In the genomic region with DNA sequence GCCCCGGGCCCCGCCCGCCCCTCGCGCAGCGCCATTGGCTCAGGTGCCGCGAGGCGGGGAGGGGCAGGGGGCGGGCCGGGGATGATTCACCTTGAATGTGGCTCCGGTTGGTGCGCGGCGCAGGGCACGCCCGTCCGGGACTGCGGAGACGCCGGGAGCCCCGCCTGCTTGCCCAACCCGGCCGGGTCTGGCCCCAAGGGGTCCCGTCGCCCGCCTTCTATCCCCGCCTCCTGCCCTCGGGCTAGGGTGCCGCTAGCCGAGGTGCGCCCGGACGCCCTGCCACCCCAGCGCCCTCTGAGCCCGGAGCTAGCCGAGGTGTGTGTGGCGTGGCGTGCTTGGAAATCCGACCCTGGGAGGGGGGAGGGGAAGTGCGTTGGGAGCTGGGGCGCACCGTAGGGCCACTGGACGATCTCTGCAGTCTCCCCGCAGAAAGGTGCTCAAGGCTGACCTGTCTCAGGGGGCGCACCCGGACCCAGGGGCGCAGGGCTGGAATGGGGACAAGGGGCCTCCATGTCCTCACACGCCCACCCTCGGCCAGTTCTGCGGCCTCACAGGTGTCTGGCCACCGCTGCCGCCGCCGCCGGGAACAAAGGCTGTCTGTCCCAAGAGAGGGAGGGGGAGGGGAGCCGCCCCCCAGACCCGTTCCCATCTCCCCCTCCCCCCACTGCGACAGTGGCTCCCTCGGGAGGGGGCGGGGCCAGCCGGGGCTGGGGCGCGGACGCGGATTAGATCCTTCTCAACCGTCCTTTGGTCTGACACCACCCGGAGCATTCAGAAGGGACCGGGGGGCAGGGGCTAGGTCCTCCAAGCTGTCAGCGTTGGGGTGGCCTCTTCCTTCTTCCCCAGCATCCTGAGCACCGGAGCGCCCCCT, we compare ENCODE assay signal across 8 cellular contexts.
DNase-seq lines count a peak whose midpoint lies in the region; ATAC-seq and TF ChIP-seq lines count a peak whose summit lies in the region.

No MANE protein-coding gene starts in this region.

- 1 to 3% (median 1%) methylated on average over 25 to 72 of the region's 72 CpGs for WGBS in ovary, 3 donors
- 2% methylated on average over 9 to 15 of the region's 72 CpGs for WGBS in thyroid gland, 2 donors

- H3K27ac Mint-ChIP-seq in activated CD4-positive, alpha-beta memory T cell treated with anti-CD3 and anti-CD28 coated beads, Interleukin-2, amount 10 ng/mL, durations not matched to agents 7 days and 5 days, result no peak overlapping the region

- H3K36me3 ChIP-seq in ovary (no peaks in the 10 kb centered on the region), thyroid gland (no peaks in the 10 kb centered on the region)

- peaks cover 14% of the 10 kb centered on the region for H3K36me3 Mint-ChIP-seq in activated CD4-positive, alpha-beta memory T cell treated with anti-CD3 and anti-CD28 coated beads, Interleukin-2, amount 10 ng/mL, durations not matched to agents 7 days and 5 days (ENCODE audit: low read depth)

- peak overlapping the region; percentile 68 for H3K4me3 ChIP-seq in epithelial cell of esophagus (ENCODE audit: low read length)
- H3K4me3 ChIP-seq in ovary, result peak overlapping the region; percentile 37
- peak overlapping the region; percentile 39 to 62 (median 49) for H3K4me3 ChIP-seq in thyroid gland (replicated peaks in 1 of 3)

- H3K27ac ChIP-seq in ovary, result no peak overlapping the region
- no peak overlapping the region for H3K27ac ChIP-seq in thyroid gland

- TF ChIP-seq EP300 in ovary (IDR thresholded peaks at IDR 0.05), result no peak

- POLR2A ChIA-PET in activated CD4-positive, alpha-beta memory T cell treated with anti-CD3 and anti-CD28 coated beads, Interleukin-2, amount 10 ng/mL, durations not matched to agents 7 days and 5 days (lab: Charles Lee), result interaction anchor here (0.7 to 1.1 kb wide), 3 partner anchors 10 to 171 kb away, joined by 3 read pairs; no protein-coding TSS in a partner anchor

- H3K9me3 ChIP-seq in ovary, result no peaks in the 10 kb centered on the region
- no peaks in the 10 kb centered on the region for H3K9me3 ChIP-seq in thyroid gland

- CTCF ChIA-PET in activated CD4-positive, alpha-beta memory T cell treated with anti-CD3 and anti-CD28 coated beads, Interleukin-2, amount 10 ng/mL, durations not matched to agents 7 days and 5 days (lab: Charles Lee), result interaction anchor here (0.6 to 2.7 kb wide), 5 partner anchors 8 to 413 kb away, joined by 3 to 16 read pairs (median 3); no protein-coding TSS in a partner anchor

- H3K4me1 ChIP-seq in ovary (ENCODE audit: insufficient read depth) (peaks cover 5% of the 10 kb centered on the region), thyroid gland (peaks cover 20 to 42% of the 10 kb centered on the region in 2 donors)

- DNase-seq in D341Med (ENCODE audit: low spot score) (peak; percentile 96), NCI-H460 (ENCODE audit: extremely low read depth, low read depth) (peak; percentile 77), epithelial cell of esophagus (ENCODE audit: low read depth) (peak; percentile 95), ovary (peak in 1 of 5 donors; percentile 44), thyroid gland (peak; percentile 92 to 94)
- peak; percentile 80 for DNase-seq in activated CD4-positive, alpha-beta memory T cell treated with anti-CD3 and anti-CD28 coated beads, Interleukin-2, amount 10 ng/mL, durations not matched to agents 7 days and 5 days

- intact Hi-C loops in ovary (cut with DNase I) (no loop called here), thyroid gland (cut with DNase I) (no loop called here)

- TF ChIP-seq CTCF in epithelial cell of esophagus (IDR thresholded peaks at IDR 0.05; ENCODE audit: insufficient read depth, low read depth, low read length, missing control alignments) (no peak), ovary (IDR thresholded peaks at IDR 0.05) (no peak), thyroid gland (IDR thresholded peaks at IDR 0.05) (no peak)

- H3K27me3 Mint-ChIP-seq in activated CD4-positive, alpha-beta memory T cell treated with anti-CD3 and anti-CD28 coated beads, Interleukin-2, amount 10 ng/mL, durations not matched to agents 7 days and 5 days, result peaks cover 65% of the 10 kb centered on the region

- peaks cover 36% of the 10 kb centered on the region for H3K4me1 Mint-ChIP-seq in activated CD4-positive, alpha-beta memory T cell treated with anti-CD3 and anti-CD28 coated beads, Interleukin-2, amount 10 ng/mL, durations not matched to agents 7 days and 5 days

- H3K27me3 ChIP-seq in ovary (peaks cover 14% of the 10 kb centered on the region), thyroid gland (peaks cover 36% of the 10 kb centered on the region)

- no peaks in the 10 kb centered on the region for H3K9me3 Mint-ChIP-seq in activated CD4-positive, alpha-beta memory T cell treated with anti-CD3 and anti-CD28 coated beads, Interleukin-2, amount 10 ng/mL, durations not matched to agents 7 days and 5 days

- peak; percentile 47 for ATAC-seq in HG02884 (IDR thresholded peaks at IDR 0.05; ENCODE audit: unreplicated experiment)
- no peak for ATAC-seq in HG03097 (IDR thresholded peaks at IDR 0.05; ENCODE audit: low FRiP score, unreplicated experiment)

- TF ChIP-seq POLR2A in ovary (IDR thresholded peaks at IDR 0.05) (no peak), thyroid gland (IDR thresholded peaks at IDR 0.05) (no peak)

- H3K4me3 Mint-ChIP-seq in activated CD4-positive, alpha-beta memory T cell treated with anti-CD3 and anti-CD28 coated beads, Interleukin-2, amount 10 ng/mL, durations not matched to agents 7 days and 5 days, result peak overlapping the region; percentile 74
